ENCODE assay signal across 6 cellular contexts in the genomic region with DNA sequence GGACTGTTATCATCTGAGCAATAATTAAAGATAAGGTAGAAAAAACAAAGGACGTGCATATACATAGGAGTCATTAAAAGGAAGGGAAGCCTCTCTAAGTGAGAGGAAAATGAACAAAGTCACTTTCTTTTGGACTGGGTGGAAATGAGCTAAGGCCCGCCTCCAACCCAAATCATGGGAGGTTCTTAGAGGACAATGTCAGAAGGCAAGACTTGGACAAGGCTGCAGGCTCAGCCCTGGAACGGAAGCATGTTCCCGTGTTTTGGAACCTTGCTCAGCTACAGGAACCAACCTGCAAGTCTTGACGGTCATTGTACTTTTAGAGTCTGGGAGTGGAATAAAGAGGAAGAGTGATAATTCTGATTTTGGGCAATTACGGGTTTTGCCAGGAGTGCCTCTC. TPM values are rescaled to one million over a fixed set of nuclear protein-coding genes. Genes with fewer than 3 reads are reported as not detected.
"Had no signal": no experiment of that assay in that cellular context is flagged by ENCODE, and none has a peak within 500 bp of the region (broad histone marks: within the 10 kb centered on the region; RNA-seq: fewer than 3 reads in every experiment).

No MANE protein-coding gene starts in this region.

- H3K27ac ChIP-seq: HL-60 had no signal

- ATAC-seq: GM23338, HepG2 had no signal

- H3K4me2 ChIP-seq: GM23338 had no signal

- H3K4me3 ChIP-seq: GM23338 had no signal

- DNase-seq: H9, HCEC 1CT, KBM-7 had no signal

- H2AFZ ChIP-seq: GM23338 had no signal

RNA-seq across cellular contexts. Expression of a gene that starts 59.4 kb away (rescaled TPM):
- total RNA-seq: HepG2 had no signal
- polyA plus RNA-seq: HepG2 had no signal
